9 cellular contexts compared by ENCODE assay signal in genomic region chr5:321726-322251, GRCh38. TPM values are rescaled to one million over a fixed set of nuclear protein-coding genes. Genes with fewer than 3 reads are reported as not detected.
A peak's percentile ranks its signal among the peaks of the same experiment; 100 is the strongest.
DNase-seq lines count a peak whose midpoint lies in the region; ATAC-seq lines count a peak whose summit lies in the region.
"Had no signal": no experiment of that assay in that cellular context is flagged by ENCODE, and none has a peak within 500 bp of the region (broad histone marks: within the 10 kb centered on the region; RNA-seq: fewer than 3 reads in every experiment).

No MANE protein-coding gene starts in this region.

- H3K4me1 ChIP-seq in skeletal muscle satellite cell (ENCODE audit: control insufficient read depth, insufficient read depth, low read length), result peaks cover 41% of the 10 kb centered on the region

- peak overlapping the region; percentile 88 for H3K4me3 ChIP-seq in skeletal muscle satellite cell (ENCODE audit: low read length)

- H3K4me1 Mint-ChIP-seq in activated CD4-positive, alpha-beta T cell treated with anti-CD3 and anti-CD28 coated beads, Interleukin-2, amount 10 ng/mL, durations not matched to agents 24 days and 14 days, result peaks cover 12% of the 10 kb centered on the region

- peak overlapping the region; percentile 96 for H3K9ac ChIP-seq in skeletal muscle satellite cell (ENCODE audit: low read depth, low read length)

- H3K27ac Mint-ChIP-seq in activated CD4-positive, alpha-beta T cell treated with anti-CD3 and anti-CD28 coated beads, Interleukin-2, amount 10 ng/mL, durations not matched to agents 24 days and 14 days, result no peak overlapping the region
- H3K27ac Mint-ChIP-seq: activated naive CD4-positive, alpha-beta T cell treated with anti-CD3 and anti-CD28 coated beads, Interleukin-2, amount 50 U/mL, for 24 hours had no signal

- ATAC-seq in HG03103 (IDR thresholded peaks at IDR 0.05; ENCODE audit: low read depth, unreplicated experiment), result peak; percentile 3

- H3K27me3 ChIP-seq in skeletal muscle satellite cell (ENCODE audit: control insufficient read depth, insufficient read depth, low read length), result peaks cover 4% of the 10 kb centered on the region

- no peaks in the 10 kb centered on the region for H3K9me3 Mint-ChIP-seq in activated CD4-positive, alpha-beta T cell treated with anti-CD3 and anti-CD28 coated beads, Interleukin-2, amount 10 ng/mL, durations not matched to agents 24 days and 14 days
- H3K9me3 Mint-ChIP-seq: activated naive CD4-positive, alpha-beta T cell treated with anti-CD3 and anti-CD28 coated beads, Interleukin-2, amount 50 U/mL, for 24 hours had no signal

- peak overlapping the region; percentile 80 for H3K4me3 Mint-ChIP-seq in activated CD4-positive, alpha-beta T cell treated with anti-CD3 and anti-CD28 coated beads, Interleukin-2, amount 10 ng/mL, durations not matched to agents 24 days and 14 days

- peaks cover 11% of the 10 kb centered on the region for H3K27me3 Mint-ChIP-seq in activated CD4-positive, alpha-beta T cell treated with anti-CD3 and anti-CD28 coated beads, Interleukin-2, amount 10 ng/mL, durations not matched to agents 24 days and 14 days

- H3K9me3 ChIP-seq in skeletal muscle satellite cell (replicated peaks; ENCODE audit: low read length), result no peaks in the 10 kb centered on the region

- H3K36me3 Mint-ChIP-seq in activated CD4-positive, alpha-beta T cell treated with anti-CD3 and anti-CD28 coated beads, Interleukin-2, amount 10 ng/mL, durations not matched to agents 24 days and 14 days (ENCODE audit: low read depth), result peaks cover 15% of the 10 kb centered on the region
- H3K36me3 Mint-ChIP-seq: activated naive CD4-positive, alpha-beta T cell treated with anti-CD3 and anti-CD28 coated beads, Interleukin-2, amount 50 U/mL, for 24 hours had no signal

- peak overlapping the region; percentile 96 for H3K4me2 ChIP-seq in skeletal muscle satellite cell (ENCODE audit: low read length)

- peaks cover 15% of the 10 kb centered on the region for H3K36me3 ChIP-seq in skeletal muscle satellite cell (ENCODE audit: insufficient read depth, low read length)

- DNase-seq in activated CD4-positive, alpha-beta T cell treated with anti-CD3 and anti-CD28 coated beads, Interleukin-2, amount 10 ng/mL, durations not matched to agents 24 days and 14 days, result no peak
- no peak for DNase-seq in activated CD4-positive, alpha-beta T cell treated with anti-CD3 and anti-CD28 coated beads, Interleukin-2, amount 50 U/mL, for 48 hours
- peak; percentile 18 for DNase-seq in dermis blood vessel endothelial cell
- DNase-seq in NCI-H187 treated with DMSO at 0.1 percent for 48 hours (lab: John Stamatoyannopoulos, UW), result no peak
- no peak for DNase-seq in AML-193 (lab: John Stamatoyannopoulos, UW)
- no peak for DNase-seq in DMS153 (lab: John Stamatoyannopoulos, UW)

- intact Hi-C loops in activated CD4-positive, alpha-beta T cell treated with anti-CD3 and anti-CD28 coated beads, Interleukin-2, amount 10 ng/mL, durations not matched to agents 24 days and 14 days (cut with micrococcal nuclease), result loop anchor here (1.0 to 5.0 kb wide), 2 partner anchors 13 to 49 kb away; partner anchors contain the start of gene PDCD6

RNA-seq across cellular contexts. Expression of gene AHRR, which starts 0.3 kb away (rescaled TPM):
- 25.8 and 26.0 TPM in 2 replicates for total RNA-seq in activated CD4-positive, alpha-beta T cell treated with anti-CD3 and anti-CD28 coated beads, Interleukin-2, amount 10 ng/mL, durations not matched to agents 24 days and 14 days
- 7.4 and 13.4 TPM in 2 replicates for total RNA-seq in dermis blood vessel endothelial cell
- 8.1 and 9.8 TPM in 2 replicates for total RNA-seq in skeletal muscle satellite cell (2012; rRNA removed)

RNA-seq across cellular contexts. Expression of gene PDCD6, which starts 50.3 kb away (rescaled TPM):
- 118 and 119 TPM in 2 replicates for total RNA-seq in activated CD4-positive, alpha-beta T cell treated with anti-CD3 and anti-CD28 coated beads, Interleukin-2, amount 10 ng/mL, durations not matched to agents 24 days and 14 days
- total RNA-seq in dermis blood vessel endothelial cell, result 98.2 and 131 TPM in 2 replicates
- 96.1 and 105 TPM in 2 replicates for total RNA-seq in skeletal muscle satellite cell (2012; rRNA removed)
